3 cellular contexts compared by ENCODE assay signal in genomic region chr7:100919335-100919734, GRCh38. TPM values are rescaled to one million over a fixed set of nuclear protein-coding genes. Genes with fewer than 3 reads are reported as not detected.
"Had no signal": no experiment of that assay in that cellular context is flagged by ENCODE, and none has a peak within 500 bp of the region (broad histone marks: within the 10 kb centered on the region; RNA-seq: fewer than 3 reads in every experiment).

No MANE protein-coding gene starts in this region.

RNA-seq across cellular contexts. Expression of gene ACHE, which starts 23.6 kb away (rescaled TPM):
- total RNA-seq: GM23248 had no signal
- polyA plus RNA-seq: GM23248 had no signal

RNA-seq across cellular contexts. Expression of gene MUC3A, which starts 30.0 kb away (rescaled TPM):
- total RNA-seq: GM23248, H4, HFFc6 had no signal
- polyA plus RNA-seq: GM23248 had no signal
